ENCODE assay signal across 29 cellular contexts in genomic region chr1:226829105-226829504, GRCh38.
"Had no signal": no experiment of that assay in that cellular context is flagged by ENCODE, and none has a peak within 500 bp of the region (broad histone marks: within the 10 kb centered on the region; RNA-seq: fewer than 3 reads in every experiment).

No MANE protein-coding gene starts in this region.

- H3K27me3 Mint-ChIP-seq: activated B cell treated with CpG ODN at 0.5 μM for 24 hours, T-cell had no signal

- H3K4me3 ChIP-seq: ascending aorta, cardiac muscle cell, PC-9 had no signal

- H3K36me3 Mint-ChIP-seq: activated naive CD8-positive, alpha-beta T cell treated with anti-CD3 and anti-CD28 coated beads, Interleukin-2, amount 10 ng/mL, durations not matched to agents 7 days and 5 days; T-cell had no signal

- DNase-seq: activated B cell treated with CpG ODN at 0.5 μM for 24 hours; activated CD4-positive, alpha-beta memory T cell treated with anti-CD3 and anti-CD28 coated beads, Interleukin-2, amount 10 ng/mL, durations not matched to agents 7 days and 5 days; activated CD4-positive, alpha-beta T cell treated with anti-CD3 and anti-CD28 coated beads for 4 hours; activated CD4-positive, CD25-positive, alpha-beta regulatory T cell treated with anti-CD3 and anti-CD28 coated beads, Interleukin-2, amount 50 U/mL, for 72 hours; activated effector memory CD4-positive, alpha-beta T cell treated with Interleukin-2 at 50 U/mL for 16 hours; activated naive CD4-positive, alpha-beta T cell treated with anti-CD3 and anti-CD28 coated beads, Interleukin-2, amount 50 U/mL, for 16 hours; activated naive CD8-positive, alpha-beta T cell treated with anti-CD3 and anti-CD28 coated beads, Interleukin-2, amount 10 ng/mL, durations not matched to agents 7 days and 5 days; activated T-cell treated with anti-CD3 and anti-CD28 coated beads, Interleukin-2, amount 50 U/mL, for 48 hours; amygdala; Karpas-422; KBM-7; NCI-H1105; NCI-H1417 treated with DMSO at 0.1 percent for 48 hours; NCI-H187 treated with DMSO at 0.1 percent for 48 hours; NCI-H2081; NCI-H2171 treated with DMSO at 0.1 percent for 48 hours; NCI-H226; NCI-H446 treated with DMSO at 0.1 percent for 48 hours; NCI-H526; NCI-H748 treated with DMSO at 0.1 percent for 48 hours; NK-92 treated with Interleukin-12 subunit alpha and Interleukin-12 subunit beta, amount 100 ng/mL, for 24 hours; PC-9; SIG-M5; T-cell; T-helper 2 cell; T-helper 9 cell had no signal

- H3K9me3 Mint-ChIP-seq: activated CD4-positive, alpha-beta memory T cell treated with anti-CD3 and anti-CD28 coated beads, Interleukin-2, amount 10 ng/mL, durations not matched to agents 7 days and 5 days; activated naive CD8-positive, alpha-beta T cell treated with anti-CD3 and anti-CD28 coated beads, Interleukin-2, amount 10 ng/mL, durations not matched to agents 7 days and 5 days had no signal

- H3K27me3 ChIP-seq: ascending aorta, cardiac muscle cell had no signal

- H3K36me3 ChIP-seq: ascending aorta, cardiac muscle cell had no signal

- H3K27ac Mint-ChIP-seq: activated B cell treated with CpG ODN at 0.5 μM for 24 hours; activated CD4-positive, alpha-beta memory T cell treated with anti-CD3 and anti-CD28 coated beads, Interleukin-2, amount 10 ng/mL, durations not matched to agents 7 days and 5 days; activated naive CD8-positive, alpha-beta T cell treated with anti-CD3 and anti-CD28 coated beads, Interleukin-2, amount 10 ng/mL, durations not matched to agents 7 days and 5 days; T-cell had no signal

- H3K4me1 ChIP-seq: ascending aorta had no signal

- H3K27ac ChIP-seq: ascending aorta, cardiac muscle cell, PC-9, RWPE1 had no signal

- H3K4me3 Mint-ChIP-seq: activated B cell treated with CpG ODN at 0.5 μM for 24 hours; activated CD4-positive, alpha-beta memory T cell treated with anti-CD3 and anti-CD28 coated beads, Interleukin-2, amount 10 ng/mL, durations not matched to agents 7 days and 5 days; activated naive CD8-positive, alpha-beta T cell treated with anti-CD3 and anti-CD28 coated beads, Interleukin-2, amount 10 ng/mL, durations not matched to agents 7 days and 5 days; T-cell had no signal

- H3K9me3 ChIP-seq: ascending aorta had no signal
